In genomic region chr2:9264301-9264700, GRCh38 we compare ENCODE assay signal across 24 cellular contexts. TPM values are rescaled to one million over a fixed set of nuclear protein-coding genes. Genes with fewer than 3 reads are reported as not detected.
DNase-seq lines count a peak whose midpoint lies in the region; ATAC-seq and TF ChIP-seq lines count a peak whose summit lies in the region.
"Had no signal": no experiment of that assay in that cellular context is flagged by ENCODE, and none has a peak within 500 bp of the region (broad histone marks: within the 10 kb centered on the region; RNA-seq: fewer than 3 reads in every experiment).

No MANE protein-coding gene starts in this region.

- intact Hi-C loops in heart right ventricle (cut with DNase I) (loop anchor here in 3 of 10 donors (5.0 to 10.0 kb wide), 4 partner anchors 52 to 60 kb away; partner anchors contain the start of gene ASAP2 (in 2 of the 3)), cardiac septum (cut with DNase I) (loop anchor here (5.0 kb wide), 2 partner anchors 57 to 68 kb away; partner anchors contain the start of gene ASAP2), CD14-positive monocyte (cut with micrococcal nuclease) (loop anchor here (5.0 to 10.0 kb wide), 2 partner anchors 57 to 60 kb away; partner anchors contain the start of gene ASAP2 (in 2 of the 2))

- 69 to 76% methylated on average over 10 of the region's 10 CpGs for WGBS in heart right ventricle, 2 donors

- H3K4me3 ChIP-seq in heart right ventricle: no peak overlapping the region
- H3K4me3 ChIP-seq: esophagus squamous epithelium, GM23338, K562, pancreas, spleen had no signal

- H3K9me3 ChIP-seq in heart right ventricle: no peaks in the 10 kb centered on the region
- H3K9me3 ChIP-seq: Caco-2, esophagus squamous epithelium, pancreas, spleen had no signal

- peak overlapping the region in 9 of 10 donors; percentile 81 to 95 (median 90) for H3K27ac ChIP-seq in heart right ventricle
- H3K27ac ChIP-seq: HL-60, pancreas, spleen had no signal

- no peaks in the 10 kb centered on the region for H3K9me3 Mint-ChIP-seq in stimulated activated naive CD8-positive, alpha-beta T cell treated with anti-CD3 and anti-CD28 coated beads, Interleukin-15, amount 100 ng/mL, for 72 hours
- peaks cover 0 to 2% (median 0%) of the 10 kb centered on the region in 7 donors for H3K9me3 Mint-ChIP-seq in CD14-positive monocyte
- H3K9me3 Mint-ChIP-seq: activated T-helper 17 cell treated with anti-CD3 and anti-CD28 coated beads, Interleukin-2, amount 50 U/mL, for 72 hours; GM23338; stimulated activated memory B cell treated with anti-CD40 and anti-IgM and Interleukin-4, amounts not matched to agents 10 μg/mL and 1 μg/mL and 100 μg/mL, for 72 hours; T-helper 1 cell treated with Interleukin-12 subunit alpha and Interleukin-12 subunit beta and Interleukin-4 antibody, amounts not matched to agents 30 μg/mL and 1 μg/mL, for 36 hours; type B pancreatic cell had no signal

- H3K36me3 ChIP-seq in heart right ventricle: no peaks in the 10 kb centered on the region
- H3K36me3 ChIP-seq: esophagus squamous epithelium, pancreas, spleen had no signal

- ATAC-seq in heart right ventricle (no peak), esophagus mucosa (no peak)
- ATAC-seq in stimulated activated naive CD8-positive, alpha-beta T cell treated with anti-CD3 and anti-CD28 coated beads, Interleukin-15, amount 100 ng/mL, for 72 hours: no peak
- ATAC-seq: activated T-helper 17 cell treated with anti-CD3 and anti-CD28 coated beads, Interleukin-2, amount 50 U/mL, for 72 hours; GM23338; pancreas; stimulated activated memory B cell treated with anti-CD40 and anti-IgM and Interleukin-4, amounts not matched to agents 10 μg/mL and 1 μg/mL and 100 μg/mL, for 72 hours; WTC11 had no signal

- H3K27ac Mint-ChIP-seq in stimulated activated naive CD8-positive, alpha-beta T cell treated with anti-CD3 and anti-CD28 coated beads, Interleukin-15, amount 100 ng/mL, for 72 hours: no peak overlapping the region
- H3K27ac Mint-ChIP-seq in CD14-positive monocyte: no peak overlapping the region
- H3K27ac Mint-ChIP-seq: activated T-helper 17 cell treated with anti-CD3 and anti-CD28 coated beads, Interleukin-2, amount 50 U/mL, for 72 hours; GM23338; stimulated activated memory B cell treated with anti-CD40 and anti-IgM and Interleukin-4, amounts not matched to agents 10 μg/mL and 1 μg/mL and 100 μg/mL, for 72 hours; T-helper 1 cell treated with Interleukin-12 subunit alpha and Interleukin-12 subunit beta and Interleukin-4 antibody, amounts not matched to agents 30 μg/mL and 1 μg/mL, for 36 hours; type B pancreatic cell; WTC11 had no signal

- H3K4me1 Mint-ChIP-seq in stimulated activated naive CD8-positive, alpha-beta T cell treated with anti-CD3 and anti-CD28 coated beads, Interleukin-15, amount 100 ng/mL, for 72 hours: peaks cover 7% of the 10 kb centered on the region
- peaks cover 50% of the 10 kb centered on the region for H3K4me1 Mint-ChIP-seq in CD14-positive monocyte
- H3K4me1 Mint-ChIP-seq: activated T-helper 17 cell treated with anti-CD3 and anti-CD28 coated beads, Interleukin-2, amount 50 U/mL, for 72 hours had no signal

- no peak for DNase-seq in heart right ventricle
- DNase-seq in cardiac septum (ENCODE audit: low spot score): no peak
- peak; percentile 32 for DNase-seq in amniotic epithelial cell (ENCODE audit: low read depth)
- DNase-seq in hepatic stellate cell (ENCODE audit: low spot score): peak; percentile 72
- DNase-seq in NCI-H2029 (lab: John Stamatoyannopoulos, UW): no peak
- no peak for DNase-seq in stimulated activated naive CD8-positive, alpha-beta T cell treated with anti-CD3 and anti-CD28 coated beads, Interleukin-15, amount 100 ng/mL, for 72 hours
- no peak for DNase-seq in CD14-positive monocyte (ENCODE audit: low spot score)
- DNase-seq: amniotic stem cell, Caco-2, esophagus squamous epithelium, hypothalamus, NCI-H1092, NCI-H82, pancreas, spleen had no signal

- TF ChIP-seq CTCF in heart right ventricle (IDR thresholded peaks at IDR 0.05): no peak
- no peak for TF ChIP-seq CTCF in CD14-positive monocyte (IDR thresholded peaks at IDR 0.05)

- no peaks in the 10 kb centered on the region for H3K27me3 ChIP-seq in heart right ventricle
- H3K27me3 ChIP-seq: esophagus squamous epithelium, pancreas had no signal

- H3K4me3 Mint-ChIP-seq in stimulated activated naive CD8-positive, alpha-beta T cell treated with anti-CD3 and anti-CD28 coated beads, Interleukin-15, amount 100 ng/mL, for 72 hours: no peak overlapping the region
- no peak overlapping the region for H3K4me3 Mint-ChIP-seq in CD14-positive monocyte
- H3K4me3 Mint-ChIP-seq: activated T-helper 17 cell treated with anti-CD3 and anti-CD28 coated beads, Interleukin-2, amount 50 U/mL, for 72 hours; GM23338; stimulated activated memory B cell treated with anti-CD40 and anti-IgM and Interleukin-4, amounts not matched to agents 10 μg/mL and 1 μg/mL and 100 μg/mL, for 72 hours; T-helper 1 cell treated with Interleukin-12 subunit alpha and Interleukin-12 subunit beta and Interleukin-4 antibody, amounts not matched to agents 30 μg/mL and 1 μg/mL, for 36 hours; WTC11 had no signal

- peaks cover 10% of the 10 kb centered on the region for H3K27me3 Mint-ChIP-seq in stimulated activated naive CD8-positive, alpha-beta T cell treated with anti-CD3 and anti-CD28 coated beads, Interleukin-15, amount 100 ng/mL, for 72 hours
- peaks cover 0 to 3% (median 1%) of the 10 kb centered on the region in 3 donors for H3K27me3 Mint-ChIP-seq in CD14-positive monocyte (ENCODE audit: low read depth in 3 of 3)
- H3K27me3 Mint-ChIP-seq: type B pancreatic cell had no signal

- H3K4me1 ChIP-seq in heart right ventricle: peaks cover 42 to 93% (median 70%) of the 10 kb centered on the region in 9 donors
- H3K4me1 ChIP-seq: pancreas had no signal

- no peaks in the 10 kb centered on the region for H3K36me3 Mint-ChIP-seq in CD14-positive monocyte
- H3K36me3 Mint-ChIP-seq: stimulated activated memory B cell treated with anti-CD40 and anti-IgM and Interleukin-4, amounts not matched to agents 10 μg/mL and 1 μg/mL and 100 μg/mL, for 72 hours; type B pancreatic cell; WTC11 had no signal

RNA-seq across cellular contexts. Expression of gene ASAP2, which starts 57.7 kb away (rescaled TPM):
- total RNA-seq in heart right ventricle (10 to 100 TPM in 9 of 10 donors, 1 to 10 TPM in 1; 9.9 to 16.2 (median 11.8) TPM), cardiac septum (11.8 TPM), esophagus mucosa (6.4 TPM)
- polyA plus RNA-seq in heart right ventricle (10 to 100 TPM in 1 of 2 donors, 1 to 10 TPM in 1; 5.4 to 17.3 TPM), CD14-positive monocyte (under 1 TPM; 0.08 to 0.20 TPM)

Comparison
In these comparisons a context has a peak if more than half of its experiments do, and no peak if none do; other contexts are left out.
1. DNase-seq: peak in amniotic epithelial cell (single experiment) and hepatic stellate cell (single experiment); none in heart right ventricle (0 of 2), cardiac septum (single experiment), NCI-H2029 (single experiment), stimulated activated naive CD8-positive, alpha-beta T cell treated with anti-CD3 and anti-CD28 coated beads, Interleukin-15, amount 100 ng/mL, for 72 hours (0 of 2) and CD14-positive monocyte (single experiment).